1 cellular context compared by ENCODE assay signal in the genomic region with DNA sequence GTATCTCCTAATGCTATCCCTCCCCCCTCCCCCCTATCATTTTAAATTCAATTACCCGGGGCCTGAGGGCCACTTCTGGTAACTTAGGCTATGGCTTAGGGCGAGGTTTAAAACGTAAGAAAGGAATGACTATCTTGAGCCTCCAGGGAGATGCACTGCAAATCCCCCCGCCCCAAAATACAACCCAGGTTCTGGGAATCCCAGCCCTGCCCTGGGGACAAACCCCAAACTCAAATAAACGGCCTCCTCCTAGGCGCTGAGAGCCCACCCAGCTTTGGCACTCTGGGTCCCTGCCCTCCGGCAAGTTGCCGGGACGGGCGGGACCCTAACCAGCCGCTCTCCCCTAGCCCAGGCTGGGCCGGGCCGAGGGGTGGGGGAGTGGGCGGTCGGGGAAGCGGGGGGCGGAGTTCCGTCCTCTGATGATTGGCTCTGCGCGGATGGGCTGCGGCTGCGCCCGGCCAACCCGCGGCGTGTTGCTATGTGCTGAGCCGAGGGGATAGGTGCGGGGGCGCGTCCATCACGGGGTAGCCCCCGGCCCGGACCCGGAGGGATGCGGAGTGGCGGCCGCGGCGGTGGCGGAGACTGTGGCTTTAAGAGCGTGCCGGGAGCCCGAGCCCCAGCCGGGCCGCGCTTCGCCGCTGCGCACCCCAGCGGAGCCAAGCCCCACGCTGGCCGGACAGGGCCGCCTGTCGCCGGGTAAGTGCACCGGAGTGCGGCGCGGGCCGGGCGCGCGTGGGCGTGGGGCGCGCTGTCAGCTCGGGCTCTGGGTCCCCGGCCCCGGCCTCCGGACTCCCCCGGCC.
TF ChIP-seq lines count a peak whose summit lies in the region.

A gene with protein sequence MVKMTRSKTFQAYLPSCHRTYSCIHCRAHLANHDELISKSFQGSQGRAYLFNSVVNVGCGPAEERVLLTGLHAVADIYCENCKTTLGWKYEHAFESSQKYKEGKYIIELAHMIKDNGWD (plus strand): TSS at position 527 of the 800 bp plus-strand sequence. CDS start 21,755 bp downstream, outside the sequence.

TF ChIP-seq in HepG2, 621 proteins besides CTCF, POLR2A, EP300 and RAD21 (continued from another document and continues in another):
- TF ChIP-seq, protein P1, sequence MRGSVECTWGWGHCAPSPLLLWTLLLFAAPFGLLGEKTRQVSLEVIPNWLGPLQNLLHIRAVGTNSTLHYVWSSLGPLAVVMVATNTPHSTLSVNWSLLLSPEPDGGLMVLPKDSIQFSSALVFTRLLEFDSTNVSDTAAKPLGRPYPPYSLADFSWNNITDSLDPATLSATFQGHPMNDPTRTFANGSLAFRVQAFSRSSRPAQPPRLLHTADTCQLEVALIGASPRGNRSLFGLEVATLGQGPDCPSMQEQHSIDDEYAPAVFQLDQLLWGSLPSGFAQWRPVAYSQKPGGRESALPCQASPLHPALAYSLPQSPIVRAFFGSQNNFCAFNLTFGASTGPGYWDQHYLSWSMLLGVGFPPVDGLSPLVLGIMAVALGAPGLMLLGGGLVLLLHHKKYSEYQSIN (CRISPR knock-in tag; IDR thresholded peaks at IDR 0.05; ENCODE audit: borderline replicate concordance) = no peak
- TF ChIP-seq HMGA1 (CRISPR knock-in tag; conservative IDR thresholded peaks at IDR 0.05) (no peak), ZSCAN30 (CRISPR knock-in tag; IDR thresholded peaks at IDR 0.05) (no peak), CCDC6 (CRISPR knock-in tag; IDR thresholded peaks at IDR 0.05) (no peak), HNRNPLL (IDR thresholded peaks at IDR 0.05; ENCODE audit: low read depth, low read length, poor library complexity, severe bottlenecking) (peak; percentile 82), MIXL1 (CRISPR knock-in tag; IDR thresholded peaks at IDR 0.05) (no peak), PAX8 (CRISPR knock-in tag; IDR thresholded peaks at IDR 0.05; ENCODE audit: borderline replicate concordance) (0 out of 2 replicates have a peak, but pooled peaks have one; percentile 18), ZNF644 (CRISPR knock-in tag; IDR thresholded peaks at IDR 0.05; ENCODE audit: low read depth) (no peak), CREB1 (IDR thresholded peaks at IDR 0.05) (peak; percentile 50; the same call in 1 of the 2 replicates), CREB1 (CRISPR knock-in tag; IDR thresholded peaks at IDR 0.05) (no peak), RFXAP (CRISPR knock-in tag; IDR thresholded peaks at IDR 0.05; ENCODE audit: borderline replicate concordance) (peak; percentile 100), CHCHD3 (CRISPR knock-in tag; IDR thresholded peaks at IDR 0.05) (no peak), RFXANK (CRISPR knock-in tag; IDR thresholded peaks at IDR 0.05) (peak; percentile 97), ZNF251 (CRISPR knock-in tag; IDR thresholded peaks at IDR 0.05) (no peak), ZNF883 (CRISPR knock-in tag; IDR thresholded peaks at IDR 0.05; ENCODE audit: not compliant biosample characterization) (no peak), ADNP (CRISPR knock-in tag; IDR thresholded peaks at IDR 0.05) (no peak), ZNF282 (IDR thresholded peaks at IDR 0.05; ENCODE audit: partially characterized antibody) (no peak), NFE2 (CRISPR knock-in tag; IDR thresholded peaks at IDR 0.05) (no peak), THAP11 (CRISPR knock-in tag; IDR thresholded peaks at IDR 0.05) (peak; percentile 31; the same call in 1 of the 2 replicates), SATB2 (CRISPR knock-in tag; IDR thresholded peaks at IDR 0.05) (no peak), KLF13 (CRISPR knock-in tag; IDR thresholded peaks at IDR 0.05) (no peak), DPF2 (CRISPR knock-in tag; IDR thresholded peaks at IDR 0.05; ENCODE audit: borderline replicate concordance, low read depth) (no peak), HES4 (CRISPR knock-in tag; IDR thresholded peaks at IDR 0.05; ENCODE audit: borderline replicate concordance) (peak; percentile 84), SMAD9 (CRISPR knock-in tag; IDR thresholded peaks at IDR 0.05) (no peak), ZNF230 (CRISPR knock-in tag; IDR thresholded peaks at IDR 0.05) (no peak), ZNF547 (CRISPR knock-in tag; IDR thresholded peaks at IDR 0.05) (no peak), TBX2 (CRISPR knock-in tag; IDR thresholded peaks at IDR 0.05; ENCODE audit: borderline replicate concordance) (0 out of 2 replicates have a peak, but pooled peaks have one; percentile 9), RARG (CRISPR knock-in tag; IDR thresholded peaks at IDR 0.05; ENCODE audit: low read depth) (no peak), KMT2B (CRISPR knock-in tag; IDR thresholded peaks at IDR 0.05) (peak; percentile 42; the same call in 1 of the 2 replicates), SALL1 (CRISPR knock-in tag; IDR thresholded peaks at IDR 0.05) (no peak; the same call in 1 of the 2 replicates), MXI1 (IDR thresholded peaks at IDR 0.05; ENCODE audit: borderline replicate concordance, low read depth, low read length) (peak; percentile 45; the same call in 1 of the 3 replicates), ZUFSP (CRISPR knock-in tag; IDR thresholded peaks at IDR 0.05; ENCODE audit: borderline replicate concordance) (no peak), BCL6 (CRISPR knock-in tag; IDR thresholded peaks at IDR 0.05) (peak; percentile 31), ZNF331 (CRISPR knock-in tag; IDR thresholded peaks at IDR 0.05) (no peak; the same call in 1 of the 2 replicates), HCFC1 (IDR thresholded peaks at IDR 0.05; ENCODE audit: low read depth, low read length) (no peak), ZFP36 (IDR thresholded peaks at IDR 0.05; ENCODE audit: borderline replicate concordance, low read depth, low read length, partially characterized antibody) (no peak), FOXA1 (IDR thresholded peaks at IDR 0.05) (no peak), FOXA1 (CRISPR knock-in tag; IDR thresholded peaks at IDR 0.05) (no peak), CREBL2 (CRISPR knock-in tag; IDR thresholded peaks at IDR 0.05; ENCODE audit: borderline replicate concordance) (no peak), GZF1 (CRISPR knock-in tag; IDR thresholded peaks at IDR 0.05) (no peak), SNAI1 (CRISPR knock-in tag; IDR thresholded peaks at IDR 0.05; ENCODE audit: borderline replicate concordance) (no peak), ZNF703 (CRISPR knock-in tag; IDR thresholded peaks at IDR 0.05; ENCODE audit: borderline replicate concordance) (no peak), DNMT3B (CRISPR knock-in tag; conservative IDR thresholded peaks at IDR 0.05) (no peak), GATAD2A (CRISPR knock-in tag; IDR thresholded peaks at IDR 0.05) (no peak; the same call in 1 of the 2 replicates), SCMH1 (CRISPR knock-in tag; IDR thresholded peaks at IDR 0.05; ENCODE audit: borderline replicate concordance) (no peak), ZNF816 (CRISPR knock-in tag; IDR thresholded peaks at IDR 0.05; ENCODE audit: borderline replicate concordance) (no peak), HOXA9 (CRISPR knock-in tag; IDR thresholded peaks at IDR 0.05; ENCODE audit: borderline replicate concordance) (no peak), IRF2 (CRISPR knock-in tag; IDR thresholded peaks at IDR 0.05) (no peak), ZNF782 (CRISPR knock-in tag; IDR thresholded peaks at IDR 0.05; ENCODE audit: borderline replicate concordance) (no peak), NFYB (CRISPR knock-in tag; IDR thresholded peaks at IDR 0.05) (peak; percentile 96), MYC (CRISPR knock-in tag; IDR thresholded peaks at IDR 0.05; ENCODE audit: borderline replicate concordance) (no peak), ZNF264 (CRISPR knock-in tag; IDR thresholded peaks at IDR 0.05) (no peak), ZNF136 (CRISPR knock-in tag; IDR thresholded peaks at IDR 0.05; ENCODE audit: low read depth) (0 out of 2 replicates have a peak, but pooled peaks have one; percentile 15), PHF8 (CRISPR knock-in tag; IDR thresholded peaks at IDR 0.05) (peak; percentile 24; the same call in 1 of the 2 replicates), BORCS8-MEF2B (CRISPR knock-in tag; IDR thresholded peaks at IDR 0.05) (no peak), HOXD1 (CRISPR knock-in tag; IDR thresholded peaks at IDR 0.05) (no peak), ZNF430 (CRISPR knock-in tag; IDR thresholded peaks at IDR 0.05) (no peak)
- TF ChIP-seq, protein P2, sequence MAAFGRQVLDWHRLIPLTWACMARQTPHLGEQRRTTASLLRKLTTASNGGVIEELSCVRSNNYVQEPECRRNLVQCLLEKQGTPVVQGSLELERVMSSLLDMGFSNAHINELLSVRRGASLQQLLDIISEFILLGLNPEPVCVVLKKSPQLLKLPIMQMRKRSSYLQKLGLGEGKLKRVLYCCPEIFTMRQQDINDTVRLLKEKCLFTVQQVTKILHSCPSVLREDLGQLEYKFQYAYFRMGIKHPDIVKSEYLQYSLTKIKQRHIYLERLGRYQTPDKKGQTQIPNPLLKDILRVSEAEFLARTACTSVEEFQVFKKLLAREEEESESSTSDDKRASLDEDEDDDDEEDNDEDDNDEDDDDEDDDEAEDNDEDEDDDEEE (CRISPR knock-in tag; IDR thresholded peaks at IDR 0.05) = no peak
- TF ChIP-seq, protein P3, sequence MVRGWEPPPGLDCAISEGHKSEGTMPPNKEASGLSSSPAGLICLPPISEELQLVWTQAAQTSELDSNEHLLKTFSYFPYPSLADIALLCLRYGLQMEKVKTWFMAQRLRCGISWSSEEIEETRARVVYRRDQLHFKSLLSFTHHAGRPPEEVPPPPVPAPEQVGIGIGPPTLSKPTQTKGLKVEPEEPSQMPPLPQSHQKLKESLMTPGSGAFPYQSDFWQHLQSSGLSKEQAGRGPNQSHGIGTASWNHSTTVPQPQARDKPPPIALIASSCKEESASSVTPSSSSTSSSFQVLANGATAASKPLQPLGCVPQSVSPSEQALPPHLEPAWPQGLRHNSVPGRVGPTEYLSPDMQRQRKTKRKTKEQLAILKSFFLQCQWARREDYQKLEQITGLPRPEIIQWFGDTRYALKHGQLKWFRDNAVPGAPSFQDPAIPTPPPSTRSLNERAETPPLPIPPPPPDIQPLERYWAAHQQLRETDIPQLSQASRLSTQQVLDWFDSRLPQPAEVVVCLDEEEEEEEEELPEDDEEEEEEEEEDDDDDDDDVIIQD (CRISPR knock-in tag; IDR thresholded peaks at IDR 0.05; ENCODE audit: low read depth) = no peak
- TF ChIP-seq, protein P4, sequence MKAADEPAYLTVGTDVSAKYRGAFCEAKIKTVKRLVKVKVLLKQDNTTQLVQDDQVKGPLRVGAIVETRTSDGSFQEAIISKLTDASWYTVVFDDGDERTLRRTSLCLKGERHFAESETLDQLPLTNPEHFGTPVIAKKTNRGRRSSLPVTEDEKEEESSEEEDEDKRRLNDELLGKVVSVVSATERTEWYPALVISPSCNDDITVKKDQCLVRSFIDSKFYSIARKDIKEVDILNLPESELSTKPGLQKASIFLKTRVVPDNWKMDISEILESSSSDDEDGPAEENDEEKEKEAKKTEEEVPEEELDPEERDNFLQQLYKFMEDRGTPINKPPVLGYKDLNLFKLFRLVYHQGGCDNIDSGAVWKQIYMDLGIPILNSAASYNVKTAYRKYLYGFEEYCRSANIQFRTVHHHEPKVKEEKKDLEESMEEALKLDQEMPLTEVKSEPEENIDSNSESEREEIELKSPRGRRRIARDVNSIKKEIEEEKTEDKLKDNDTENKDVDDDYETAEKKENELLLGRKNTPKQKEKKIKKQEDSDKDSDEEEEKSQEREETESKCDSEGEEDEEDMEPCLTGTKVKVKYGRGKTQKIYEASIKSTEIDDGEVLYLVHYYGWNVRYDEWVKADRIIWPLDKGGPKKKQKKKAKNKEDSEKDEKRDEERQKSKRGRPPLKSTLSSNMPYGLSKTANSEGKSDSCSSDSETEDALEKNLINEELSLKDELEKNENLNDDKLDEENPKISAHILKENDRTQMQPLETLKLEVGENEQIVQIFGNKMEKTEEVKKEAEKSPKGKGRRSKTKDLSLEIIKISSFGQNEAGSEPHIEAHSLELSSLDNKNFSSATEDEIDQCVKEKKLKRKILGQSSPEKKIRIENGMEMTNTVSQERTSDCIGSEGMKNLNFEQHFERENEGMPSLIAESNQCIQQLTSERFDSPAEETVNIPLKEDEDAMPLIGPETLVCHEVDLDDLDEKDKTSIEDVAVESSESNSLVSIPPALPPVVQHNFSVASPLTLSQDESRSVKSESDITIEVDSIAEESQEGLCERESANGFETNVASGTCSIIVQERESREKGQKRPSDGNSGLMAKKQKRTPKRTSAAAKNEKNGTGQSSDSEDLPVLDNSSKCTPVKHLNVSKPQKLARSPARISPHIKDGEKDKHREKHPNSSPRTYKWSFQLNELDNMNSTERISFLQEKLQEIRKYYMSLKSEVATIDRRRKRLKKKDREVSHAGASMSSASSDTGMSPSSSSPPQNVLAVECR (CRISPR knock-in tag; IDR thresholded peaks at IDR 0.05; ENCODE audit: borderline replicate concordance) = no peak; the same call in 1 of the 2 replicates
- TF ChIP-seq, protein P5, sequence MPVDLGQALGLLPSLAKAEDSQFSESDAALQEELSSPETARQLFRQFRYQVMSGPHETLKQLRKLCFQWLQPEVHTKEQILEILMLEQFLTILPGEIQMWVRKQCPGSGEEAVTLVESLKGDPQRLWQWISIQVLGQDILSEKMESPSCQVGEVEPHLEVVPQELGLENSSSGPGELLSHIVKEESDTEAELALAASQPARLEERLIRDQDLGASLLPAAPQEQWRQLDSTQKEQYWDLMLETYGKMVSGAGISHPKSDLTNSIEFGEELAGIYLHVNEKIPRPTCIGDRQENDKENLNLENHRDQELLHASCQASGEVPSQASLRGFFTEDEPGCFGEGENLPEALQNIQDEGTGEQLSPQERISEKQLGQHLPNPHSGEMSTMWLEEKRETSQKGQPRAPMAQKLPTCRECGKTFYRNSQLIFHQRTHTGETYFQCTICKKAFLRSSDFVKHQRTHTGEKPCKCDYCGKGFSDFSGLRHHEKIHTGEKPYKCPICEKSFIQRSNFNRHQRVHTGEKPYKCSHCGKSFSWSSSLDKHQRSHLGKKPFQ (CRISPR knock-in tag; IDR thresholded peaks at IDR 0.05; ENCODE audit: insufficient replicate concordance) = no peak
- TF ChIP-seq, protein P6, sequence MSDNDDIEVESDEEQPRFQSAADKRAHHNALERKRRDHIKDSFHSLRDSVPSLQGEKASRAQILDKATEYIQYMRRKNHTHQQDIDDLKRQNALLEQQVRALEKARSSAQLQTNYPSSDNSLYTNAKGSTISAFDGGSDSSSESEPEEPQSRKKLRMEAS (IDR thresholded peaks at IDR 0.05) = peak; percentile 61; the same call in 1 of the 2 replicates
